Comparison of ENCODE assay signal across 27 cellular contexts in genomic region chr1:41707793-41708192, GRCh38.
"Had no signal": no experiment of that assay in that cellular context is flagged by ENCODE, and none has a peak within 500 bp of the region (broad histone marks: within the 10 kb centered on the region; RNA-seq: fewer than 3 reads in every experiment).

No MANE protein-coding gene starts in this region.

- H3K27me3 ChIP-seq: ascending aorta, breast epithelium, colonic mucosa, esophagus squamous epithelium had no signal

- H3K9me3 ChIP-seq: ascending aorta, breast epithelium, colonic mucosa, esophagus squamous epithelium had no signal

- ATAC-seq: activated CD4-positive, CD25-positive, alpha-beta regulatory T cell treated with anti-CD3 and anti-CD28 coated beads, Interleukin-2, amount 50 U/mL, for 24 hours; activated CD8-positive, alpha-beta T cell treated with anti-CD3 and anti-CD28 coated beads for 36 hours; activated naive CD4-positive, alpha-beta T cell treated with anti-CD3 and anti-CD28 coated beads, Interleukin-2, amount 50 U/mL, for 72 hours; activated T-cell treated with anti-CD3 and anti-CD28 coated beads, Interleukin-2, amount 50 U/mL, for 4 hours; activated T-helper 17 cell treated with anti-CD3 and anti-CD28 coated beads, Interleukin-2, amount 50 U/mL, for 72 hours; T-helper 17 cell had no signal

- DNase-seq: activated CD4-positive, alpha-beta T cell treated with anti-CD3 and anti-CD28 coated beads for 48 hours; activated CD4-positive, alpha-beta T cell treated with anti-CD3 and anti-CD28 coated beads, Interleukin-2, amount 50 U/mL, for 1 hour; activated CD4-positive, alpha-beta T cell treated with anti-CD3 and anti-CD28 coated beads, Interleukin-2, amount 50 U/mL, for 48 hours; activated CD8-positive, alpha-beta memory T cell treated with anti-CD3 and anti-CD28 coated beads for 24 hours; activated CD8-positive, alpha-beta T cell treated with anti-CD3 and anti-CD28 coated beads for 36 hours; activated gamma-delta T cell; activated naive CD4-positive, alpha-beta T cell; activated naive CD4-positive, alpha-beta T cell treated with anti-CD3 and anti-CD28 coated beads, Interleukin-2, amount 10 ng/mL, durations not matched to agents 7 days and 5 days; activated naive CD8-positive, alpha-beta T cell treated with anti-CD3 and anti-CD28 coated beads, Interleukin-2, amount 10 ng/mL, durations not matched to agents 7 days and 5 days; activated T-cell treated with anti-CD3 and anti-CD28 coated beads, Interleukin-2, amount 50 U/mL, for 4 hours; central memory CD4-positive, alpha-beta T cell; cerebellar nuclear complex; colonic mucosa; effector CD8-positive, alpha-beta T cell; esophagus squamous epithelium; head of caudate nucleus; T-helper 1 cell; T-helper 17 cell; T1000; WERI-Rb-1 had no signal

- H3K4me3 ChIP-seq: ascending aorta, breast epithelium, cardiac muscle cell, colonic mucosa, esophagus squamous epithelium had no signal

- H3K36me3 ChIP-seq: ascending aorta, breast epithelium, cardiac muscle cell, colonic mucosa, esophagus squamous epithelium, WERI-Rb-1 had no signal

- H3K27ac ChIP-seq: ascending aorta, breast epithelium, cardiac muscle cell, colonic mucosa, epithelial cell of prostate, esophagus squamous epithelium, WERI-Rb-1 had no signal

- H3K4me1 ChIP-seq: ascending aorta, breast epithelium, colonic mucosa, esophagus squamous epithelium had no signal
